In the genomic region with DNA sequence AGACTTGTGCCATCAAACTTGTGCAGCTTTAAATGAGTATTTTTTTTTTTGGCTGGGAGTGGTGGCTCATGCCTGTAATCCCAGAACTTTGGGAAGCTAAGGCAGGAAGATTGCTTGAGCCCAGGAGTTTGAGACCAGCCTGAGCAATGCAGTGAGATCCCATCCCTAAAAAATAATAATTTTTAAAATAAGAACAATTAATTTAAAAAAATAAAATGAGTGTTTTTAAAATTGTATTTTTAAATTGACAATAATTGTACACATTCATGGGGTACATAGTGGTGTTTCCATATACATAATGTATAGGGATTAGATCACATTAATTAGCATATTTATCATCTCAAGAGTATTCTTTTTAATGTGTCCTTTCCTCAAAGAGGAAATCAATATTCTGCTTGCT, we compare ENCODE assay signal across 21 cellular contexts.
DNase-seq lines count a peak whose midpoint lies in the region; ATAC-seq and TF ChIP-seq lines count a peak whose summit lies in the region.
"Had no signal": no experiment of that assay in that cellular context is flagged by ENCODE, and none has a peak within 500 bp of the region (broad histone marks: within the 10 kb centered on the region; RNA-seq: fewer than 3 reads in every experiment).

No MANE protein-coding gene starts in this region.

- H3K27ac ChIP-seq in SK-N-MC = peak overlapping the region; percentile 88
- peak overlapping the region; percentile 68 for H3K27ac ChIP-seq in smooth muscle cell (ENCODE audit: low read depth)
- no peak overlapping the region for H3K27ac ChIP-seq in body of pancreas
- H3K27ac ChIP-seq: A549, RWPE1 had no signal

- TF ChIP-seq CTCF in brain (conservative IDR thresholded peaks at IDR 0.05) (no peak), neural crest cell (conservative IDR thresholded peaks at IDR 0.05) (no peak), smooth muscle cell (IDR thresholded peaks at IDR 0.05; ENCODE audit: borderline replicate concordance, insufficient read depth, poor library complexity, severe bottlenecking) (no peak), body of pancreas (IDR thresholded peaks at IDR 0.05) (no peak)

- ATAC-seq in body of pancreas = no peak
- no peak for ATAC-seq in GM21529 (IDR thresholded peaks at IDR 0.05; ENCODE audit: unreplicated experiment)
- ATAC-seq: A549 had no signal

- no peak for TF ChIP-seq POLR2A in body of pancreas (IDR thresholded peaks at IDR 0.05)

- H3K27me3 Mint-ChIP-seq in brain = no peaks in the 10 kb centered on the region
- no peaks in the 10 kb centered on the region for H3K27me3 Mint-ChIP-seq in neural crest cell (ENCODE audit: low read depth)
- H3K27me3 Mint-ChIP-seq: IgD-negative memory B cell had no signal

- peak overlapping the region; percentile 40 for H3K4me2 ChIP-seq in smooth muscle cell
- H3K4me2 ChIP-seq: A549 had no signal

- intact Hi-C loops in body of pancreas (cut with DNase I) = no loop called here

- H3K9me3 ChIP-seq in SK-N-MC (ENCODE audit: low read depth, low read length) (no peaks in the 10 kb centered on the region), smooth muscle cell (replicated peaks; ENCODE audit: low read depth) (no peaks in the 10 kb centered on the region), body of pancreas (no peaks in the 10 kb centered on the region)
- H3K9me3 ChIP-seq: A549, BE2C had no signal

- H3K4me1 Mint-ChIP-seq in brain (peaks cover 18% of the 10 kb centered on the region), neural crest cell (peaks cover 41% of the 10 kb centered on the region)
- H3K4me1 Mint-ChIP-seq: IgD-negative memory B cell had no signal

- H3K9ac ChIP-seq in SK-N-MC (ENCODE audit: insufficient read length) = no peak overlapping the region
- H3K9ac ChIP-seq in smooth muscle cell (ENCODE audit: low read depth) = no peak overlapping the region

- H3F3A ChIP-seq in smooth muscle cell (ENCODE audit: low read depth) = no peaks in the 10 kb centered on the region

- H2AFZ ChIP-seq in smooth muscle cell (ENCODE audit: low read depth) = no peak overlapping the region

- no peaks in the 10 kb centered on the region for H4K20me1 ChIP-seq in smooth muscle cell (ENCODE audit: low read depth)

- H3K36me3 Mint-ChIP-seq in brain (no peaks in the 10 kb centered on the region), neural crest cell (ENCODE audit: low read depth) (no peaks in the 10 kb centered on the region)
- H3K36me3 Mint-ChIP-seq: IgD-negative memory B cell had no signal

- H3K27me3 ChIP-seq in smooth muscle cell (ENCODE audit: low read depth) (no peaks in the 10 kb centered on the region), body of pancreas (no peaks in the 10 kb centered on the region)
- H3K27me3 ChIP-seq: BE2C had no signal

- no peaks in the 10 kb centered on the region for H3K36me3 ChIP-seq in SK-N-MC (ENCODE audit: insufficient read depth, low read length)
- no peaks in the 10 kb centered on the region for H3K36me3 ChIP-seq in smooth muscle cell (ENCODE audit: low read depth)
- no peaks in the 10 kb centered on the region for H3K36me3 ChIP-seq in body of pancreas (replicated peaks in 1 of 2; ENCODE audit: insufficient read depth in 1 of 2, low read depth in 2 of 2)
- H3K36me3 ChIP-seq: BE2C had no signal

- no peaks in the 10 kb centered on the region for H3K79me2 ChIP-seq in smooth muscle cell (ENCODE audit: low read depth)

- H3K9me3 Mint-ChIP-seq in brain (peaks cover 0 to 8% (median 0%) of the 10 kb centered on the region in 5 experiments), neural crest cell (no peaks in the 10 kb centered on the region)
- H3K9me3 Mint-ChIP-seq: IgD-negative memory B cell had no signal

- H3K27ac Mint-ChIP-seq in brain (peak overlapping the region; percentile 68 to 81 (median 78)), neural crest cell (ENCODE audit: unreplicated experiment) (peak overlapping the region; percentile 99)
- H3K27ac Mint-ChIP-seq: IgD-negative memory B cell had no signal

- H3K4me3 Mint-ChIP-seq in brain = peak overlapping the region in 1 of 5 experiments; percentile 1
- H3K4me3 Mint-ChIP-seq in neural crest cell = peak overlapping the region; percentile 87
- H3K4me3 Mint-ChIP-seq: IgD-negative memory B cell had no signal

- H3K4me1 ChIP-seq in smooth muscle cell (ENCODE audit: low read depth) = peaks cover 8% of the 10 kb centered on the region
- H3K4me1 ChIP-seq in body of pancreas = no peaks in the 10 kb centered on the region
- H3K4me1 ChIP-seq: A549, BE2C had no signal

- H3K4me3 ChIP-seq in SK-N-MC (peak overlapping the region; percentile 37), smooth muscle cell (no peak overlapping the region), body of pancreas (no peak overlapping the region)
- H3K4me3 ChIP-seq: A549 had no signal

- DNase-seq in SK-N-MC (ENCODE audit: low read depth, low spot score) (no peak), neural crest cell (ENCODE audit: low read depth, low spot score) (no peak), smooth muscle cell (lab: John Stamatoyannopoulos, UW; ENCODE audit: unreplicated experiment) (no peak), hippocampal formation (lab: John Stamatoyannopoulos, UW) (no peak), body of pancreas (no peak)
- DNase-seq: BE2C; DMS79; NCI-H1105 treated with DMSO at 0.1 percent for 48 hours; NCI-H1694; NCI-H2081; NCI-H2171; NCI-H345; NCI-H524; NCI-H774; NK-92 treated with Interleukin-12 subunit alpha and Interleukin-12 subunit beta, amount 100 ng/mL, for 24 hours; SHP77 treated with DMSO at 0.1 percent for 48 hours had no signal

Comparison
In these comparisons a context has a peak if more than half of its experiments do, and no peak if none do; other contexts are left out.
1. H3K27ac ChIP-seq: peak in SK-N-MC (single experiment) and smooth muscle cell (single experiment); none in body of pancreas (0 of 4).